ENCODE assay signal across 1 cellular context in the genomic region with DNA sequence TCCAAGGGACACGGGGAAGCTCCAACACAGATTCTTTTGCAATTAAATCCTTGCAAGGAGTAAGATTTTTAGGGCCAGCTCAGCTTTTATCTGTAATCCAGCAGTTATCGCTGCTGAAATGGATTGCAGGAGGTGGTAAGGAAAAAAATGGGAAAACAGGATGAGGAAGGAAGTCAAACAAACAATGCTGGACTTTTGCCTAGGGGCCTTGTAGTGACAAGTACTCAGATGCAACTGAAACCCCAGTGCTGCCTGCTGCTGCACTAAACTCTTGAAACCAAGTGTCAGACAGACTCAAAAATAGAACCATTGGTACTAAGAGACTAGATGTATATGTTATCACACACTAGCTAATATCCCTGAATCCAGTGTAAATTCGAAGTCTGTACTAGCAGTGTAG.
TF ChIP-seq lines count a peak whose summit lies in the region.

No MANE protein-coding gene starts in this region.

TF ChIP-seq in HepG2, 621 proteins besides CTCF, POLR2A, EP300 and RAD21 (continued from another document and continues in another):
- TF ChIP-seq, protein P1, sequence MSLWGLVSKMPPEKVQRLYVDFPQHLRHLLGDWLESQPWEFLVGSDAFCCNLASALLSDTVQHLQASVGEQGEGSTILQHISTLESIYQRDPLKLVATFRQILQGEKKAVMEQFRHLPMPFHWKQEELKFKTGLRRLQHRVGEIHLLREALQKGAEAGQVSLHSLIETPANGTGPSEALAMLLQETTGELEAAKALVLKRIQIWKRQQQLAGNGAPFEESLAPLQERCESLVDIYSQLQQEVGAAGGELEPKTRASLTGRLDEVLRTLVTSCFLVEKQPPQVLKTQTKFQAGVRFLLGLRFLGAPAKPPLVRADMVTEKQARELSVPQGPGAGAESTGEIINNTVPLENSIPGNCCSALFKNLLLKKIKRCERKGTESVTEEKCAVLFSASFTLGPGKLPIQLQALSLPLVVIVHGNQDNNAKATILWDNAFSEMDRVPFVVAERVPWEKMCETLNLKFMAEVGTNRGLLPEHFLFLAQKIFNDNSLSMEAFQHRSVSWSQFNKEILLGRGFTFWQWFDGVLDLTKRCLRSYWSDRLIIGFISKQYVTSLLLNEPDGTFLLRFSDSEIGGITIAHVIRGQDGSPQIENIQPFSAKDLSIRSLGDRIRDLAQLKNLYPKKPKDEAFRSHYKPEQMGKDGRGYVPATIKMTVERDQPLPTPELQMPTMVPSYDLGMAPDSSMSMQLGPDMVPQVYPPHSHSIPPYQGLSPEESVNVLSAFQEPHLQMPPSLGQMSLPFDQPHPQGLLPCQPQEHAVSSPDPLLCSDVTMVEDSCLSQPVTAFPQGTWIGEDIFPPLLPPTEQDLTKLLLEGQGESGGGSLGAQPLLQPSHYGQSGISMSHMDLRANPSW (CRISPR knock-in tag; IDR thresholded peaks at IDR 0.05; ENCODE audit: borderline replicate concordance): no peak
- TF ChIP-seq, protein P2, sequence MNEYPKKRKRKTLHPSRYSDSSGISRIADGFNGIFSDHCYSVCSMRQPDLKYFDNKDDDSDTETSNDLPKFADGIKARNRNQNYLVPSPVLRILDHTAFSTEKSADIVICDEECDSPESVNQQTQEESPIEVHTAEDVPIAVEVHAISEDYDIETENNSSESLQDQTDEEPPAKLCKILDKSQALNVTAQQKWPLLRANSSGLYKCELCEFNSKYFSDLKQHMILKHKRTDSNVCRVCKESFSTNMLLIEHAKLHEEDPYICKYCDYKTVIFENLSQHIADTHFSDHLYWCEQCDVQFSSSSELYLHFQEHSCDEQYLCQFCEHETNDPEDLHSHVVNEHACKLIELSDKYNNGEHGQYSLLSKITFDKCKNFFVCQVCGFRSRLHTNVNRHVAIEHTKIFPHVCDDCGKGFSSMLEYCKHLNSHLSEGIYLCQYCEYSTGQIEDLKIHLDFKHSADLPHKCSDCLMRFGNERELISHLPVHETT (CRISPR knock-in tag; conservative IDR thresholded peaks at IDR 0.05): no peak
- TF ChIP-seq ZNF468 (CRISPR knock-in tag; IDR thresholded peaks at IDR 0.05): no peak
- TF ChIP-seq DMAP1 (CRISPR knock-in tag; IDR thresholded peaks at IDR 0.05): no peak
- TF ChIP-seq ZNF644 (CRISPR knock-in tag; IDR thresholded peaks at IDR 0.05; ENCODE audit: low read depth): no peak
- TF ChIP-seq HOXA5 (CRISPR knock-in tag; IDR thresholded peaks at IDR 0.05): no peak
- no peak for TF ChIP-seq ZBTB20 (CRISPR knock-in tag; IDR thresholded peaks at IDR 0.05; ENCODE audit: borderline replicate concordance, low read depth)
- TF ChIP-seq CREM (IDR thresholded peaks at IDR 0.05): peak; percentile 46; the same call in 1 of the 2 replicates
- TF ChIP-seq CREM (CRISPR knock-in tag; IDR thresholded peaks at IDR 0.05): no peak
- TF ChIP-seq, protein P3, sequence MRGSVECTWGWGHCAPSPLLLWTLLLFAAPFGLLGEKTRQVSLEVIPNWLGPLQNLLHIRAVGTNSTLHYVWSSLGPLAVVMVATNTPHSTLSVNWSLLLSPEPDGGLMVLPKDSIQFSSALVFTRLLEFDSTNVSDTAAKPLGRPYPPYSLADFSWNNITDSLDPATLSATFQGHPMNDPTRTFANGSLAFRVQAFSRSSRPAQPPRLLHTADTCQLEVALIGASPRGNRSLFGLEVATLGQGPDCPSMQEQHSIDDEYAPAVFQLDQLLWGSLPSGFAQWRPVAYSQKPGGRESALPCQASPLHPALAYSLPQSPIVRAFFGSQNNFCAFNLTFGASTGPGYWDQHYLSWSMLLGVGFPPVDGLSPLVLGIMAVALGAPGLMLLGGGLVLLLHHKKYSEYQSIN (CRISPR knock-in tag; IDR thresholded peaks at IDR 0.05; ENCODE audit: borderline replicate concordance): no peak
- 0 out of 2 replicates have a peak, but pooled peaks have one; percentile 24 for TF ChIP-seq RARA (CRISPR knock-in tag; IDR thresholded peaks at IDR 0.05)
- TF ChIP-seq GATAD1 (CRISPR knock-in tag; IDR thresholded peaks at IDR 0.05): no peak
- TF ChIP-seq, protein P4, sequence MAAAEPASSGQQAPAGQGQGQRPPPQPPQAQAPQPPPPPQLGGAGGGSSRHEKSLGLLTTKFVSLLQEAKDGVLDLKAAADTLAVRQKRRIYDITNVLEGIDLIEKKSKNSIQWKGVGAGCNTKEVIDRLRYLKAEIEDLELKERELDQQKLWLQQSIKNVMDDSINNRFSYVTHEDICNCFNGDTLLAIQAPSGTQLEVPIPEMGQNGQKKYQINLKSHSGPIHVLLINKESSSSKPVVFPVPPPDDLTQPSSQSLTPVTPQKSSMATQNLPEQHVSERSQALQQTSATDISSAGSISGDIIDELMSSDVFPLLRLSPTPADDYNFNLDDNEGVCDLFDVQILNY (CRISPR knock-in tag; conservative IDR thresholded peaks at IDR 0.05): no peak
- TF ChIP-seq NR2F1 (CRISPR knock-in tag; IDR thresholded peaks at IDR 0.05): no peak
- peak; percentile 51; the same call in 1 of the 2 replicates for TF ChIP-seq KDM6A (CRISPR knock-in tag; IDR thresholded peaks at IDR 0.05; ENCODE audit: low read depth)
- TF ChIP-seq ZNF260 (CRISPR knock-in tag; IDR thresholded peaks at IDR 0.05; ENCODE audit: borderline replicate concordance, low read depth): no peak
- TF ChIP-seq, protein P5, sequence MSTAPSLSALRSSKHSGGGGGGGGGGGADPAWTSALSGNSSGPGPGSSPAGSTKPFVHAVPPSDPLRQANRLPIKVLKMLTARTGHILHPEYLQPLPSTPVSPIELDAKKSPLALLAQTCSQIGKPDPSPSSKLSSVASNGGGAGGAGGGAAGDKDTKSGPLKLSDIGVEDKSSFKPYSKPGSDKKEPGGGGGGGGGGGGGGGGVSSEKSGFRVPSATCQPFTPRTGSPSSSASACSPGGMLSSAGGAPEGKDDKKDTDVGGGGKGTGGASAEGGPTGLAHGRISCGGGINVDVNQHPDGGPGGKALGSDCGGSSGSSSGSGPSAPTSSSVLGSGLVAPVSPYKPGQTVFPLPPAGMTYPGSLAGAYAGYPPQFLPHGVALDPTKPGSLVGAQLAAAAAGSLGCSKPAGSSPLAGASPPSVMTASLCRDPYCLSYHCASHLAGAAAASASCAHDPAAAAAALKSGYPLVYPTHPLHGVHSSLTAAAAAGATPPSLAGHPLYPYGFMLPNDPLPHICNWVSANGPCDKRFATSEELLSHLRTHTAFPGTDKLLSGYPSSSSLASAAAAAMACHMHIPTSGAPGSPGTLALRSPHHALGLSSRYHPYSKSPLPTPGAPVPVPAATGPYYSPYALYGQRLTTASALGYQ (CRISPR knock-in tag; IDR thresholded peaks at IDR 0.05): peak; percentile 66
- TF ChIP-seq SP140L (CRISPR knock-in tag; IDR thresholded peaks at IDR 0.05; ENCODE audit: borderline replicate concordance): no peak
- no peak for TF ChIP-seq KLF11 (CRISPR knock-in tag; IDR thresholded peaks at IDR 0.05)
- TF ChIP-seq, protein P6, sequence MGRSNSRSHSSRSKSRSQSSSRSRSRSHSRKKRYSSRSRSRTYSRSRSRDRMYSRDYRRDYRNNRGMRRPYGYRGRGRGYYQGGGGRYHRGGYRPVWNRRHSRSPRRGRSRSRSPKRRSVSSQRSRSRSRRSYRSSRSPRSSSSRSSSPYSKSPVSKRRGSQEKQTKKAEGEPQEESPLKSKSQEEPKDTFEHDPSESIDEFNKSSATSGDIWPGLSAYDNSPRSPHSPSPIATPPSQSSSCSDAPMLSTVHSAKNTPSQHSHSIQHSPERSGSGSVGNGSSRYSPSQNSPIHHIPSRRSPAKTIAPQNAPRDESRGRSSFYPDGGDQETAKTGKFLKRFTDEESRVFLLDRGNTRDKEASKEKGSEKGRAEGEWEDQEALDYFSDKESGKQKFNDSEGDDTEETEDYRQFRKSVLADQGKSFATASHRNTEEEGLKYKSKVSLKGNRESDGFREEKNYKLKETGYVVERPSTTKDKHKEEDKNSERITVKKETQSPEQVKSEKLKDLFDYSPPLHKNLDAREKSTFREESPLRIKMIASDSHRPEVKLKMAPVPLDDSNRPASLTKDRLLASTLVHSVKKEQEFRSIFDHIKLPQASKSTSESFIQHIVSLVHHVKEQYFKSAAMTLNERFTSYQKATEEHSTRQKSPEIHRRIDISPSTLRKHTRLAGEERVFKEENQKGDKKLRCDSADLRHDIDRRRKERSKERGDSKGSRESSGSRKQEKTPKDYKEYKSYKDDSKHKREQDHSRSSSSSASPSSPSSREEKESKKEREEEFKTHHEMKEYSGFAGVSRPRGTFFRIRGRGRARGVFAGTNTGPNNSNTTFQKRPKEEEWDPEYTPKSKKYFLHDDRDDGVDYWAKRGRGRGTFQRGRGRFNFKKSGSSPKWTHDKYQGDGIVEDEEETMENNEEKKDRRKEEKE (IDR thresholded peaks at IDR 0.05): no peak
- TF ChIP-seq ZFY (CRISPR knock-in tag; IDR thresholded peaks at IDR 0.05): peak; percentile 24; the same call in 1 of the 2 replicates
- TF ChIP-seq ZNF549 (CRISPR knock-in tag; IDR thresholded peaks at IDR 0.05): no peak
- TF ChIP-seq ERF (CRISPR knock-in tag; IDR thresholded peaks at IDR 0.05): no peak
- TF ChIP-seq, protein P7, sequence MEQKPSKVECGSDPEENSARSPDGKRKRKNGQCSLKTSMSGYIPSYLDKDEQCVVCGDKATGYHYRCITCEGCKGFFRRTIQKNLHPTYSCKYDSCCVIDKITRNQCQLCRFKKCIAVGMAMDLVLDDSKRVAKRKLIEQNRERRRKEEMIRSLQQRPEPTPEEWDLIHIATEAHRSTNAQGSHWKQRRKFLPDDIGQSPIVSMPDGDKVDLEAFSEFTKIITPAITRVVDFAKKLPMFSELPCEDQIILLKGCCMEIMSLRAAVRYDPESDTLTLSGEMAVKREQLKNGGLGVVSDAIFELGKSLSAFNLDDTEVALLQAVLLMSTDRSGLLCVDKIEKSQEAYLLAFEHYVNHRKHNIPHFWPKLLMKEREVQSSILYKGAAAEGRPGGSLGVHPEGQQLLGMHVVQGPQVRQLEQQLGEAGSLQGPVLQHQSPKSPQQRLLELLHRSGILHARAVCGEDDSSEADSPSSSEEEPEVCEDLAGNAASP (CRISPR knock-in tag; IDR thresholded peaks at IDR 0.05; ENCODE audit: borderline replicate concordance): no peak
- TF ChIP-seq MED13 (CRISPR knock-in tag; IDR thresholded peaks at IDR 0.05): no peak
- TF ChIP-seq ZNF775 (CRISPR knock-in tag; IDR thresholded peaks at IDR 0.05; ENCODE audit: borderline replicate concordance): no peak
- TF ChIP-seq, protein P8, sequence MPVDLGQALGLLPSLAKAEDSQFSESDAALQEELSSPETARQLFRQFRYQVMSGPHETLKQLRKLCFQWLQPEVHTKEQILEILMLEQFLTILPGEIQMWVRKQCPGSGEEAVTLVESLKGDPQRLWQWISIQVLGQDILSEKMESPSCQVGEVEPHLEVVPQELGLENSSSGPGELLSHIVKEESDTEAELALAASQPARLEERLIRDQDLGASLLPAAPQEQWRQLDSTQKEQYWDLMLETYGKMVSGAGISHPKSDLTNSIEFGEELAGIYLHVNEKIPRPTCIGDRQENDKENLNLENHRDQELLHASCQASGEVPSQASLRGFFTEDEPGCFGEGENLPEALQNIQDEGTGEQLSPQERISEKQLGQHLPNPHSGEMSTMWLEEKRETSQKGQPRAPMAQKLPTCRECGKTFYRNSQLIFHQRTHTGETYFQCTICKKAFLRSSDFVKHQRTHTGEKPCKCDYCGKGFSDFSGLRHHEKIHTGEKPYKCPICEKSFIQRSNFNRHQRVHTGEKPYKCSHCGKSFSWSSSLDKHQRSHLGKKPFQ (CRISPR knock-in tag; IDR thresholded peaks at IDR 0.05; ENCODE audit: insufficient replicate concordance): no peak
- TF ChIP-seq DPF2 (CRISPR knock-in tag; IDR thresholded peaks at IDR 0.05; ENCODE audit: borderline replicate concordance, low read depth): no peak
- no peak for TF ChIP-seq ATF1 (CRISPR knock-in tag; IDR thresholded peaks at IDR 0.05)
- TF ChIP-seq, protein P9, sequence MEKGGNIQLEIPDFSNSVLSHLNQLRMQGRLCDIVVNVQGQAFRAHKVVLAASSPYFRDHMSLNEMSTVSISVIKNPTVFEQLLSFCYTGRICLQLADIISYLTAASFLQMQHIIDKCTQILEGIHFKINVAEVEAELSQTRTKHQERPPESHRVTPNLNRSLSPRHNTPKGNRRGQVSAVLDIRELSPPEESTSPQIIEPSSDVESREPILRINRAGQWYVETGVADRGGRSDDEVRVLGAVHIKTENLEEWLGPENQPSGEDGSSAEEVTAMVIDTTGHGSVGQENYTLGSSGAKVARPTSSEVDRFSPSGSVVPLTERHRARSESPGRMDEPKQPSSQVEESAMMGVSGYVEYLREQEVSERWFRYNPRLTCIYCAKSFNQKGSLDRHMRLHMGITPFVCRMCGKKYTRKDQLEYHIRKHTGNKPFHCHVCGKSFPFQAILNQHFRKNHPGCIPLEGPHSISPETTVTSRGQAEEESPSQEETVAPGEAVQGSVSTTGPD (CRISPR knock-in tag; IDR thresholded peaks at IDR 0.05): no peak
- TF ChIP-seq, protein P10, sequence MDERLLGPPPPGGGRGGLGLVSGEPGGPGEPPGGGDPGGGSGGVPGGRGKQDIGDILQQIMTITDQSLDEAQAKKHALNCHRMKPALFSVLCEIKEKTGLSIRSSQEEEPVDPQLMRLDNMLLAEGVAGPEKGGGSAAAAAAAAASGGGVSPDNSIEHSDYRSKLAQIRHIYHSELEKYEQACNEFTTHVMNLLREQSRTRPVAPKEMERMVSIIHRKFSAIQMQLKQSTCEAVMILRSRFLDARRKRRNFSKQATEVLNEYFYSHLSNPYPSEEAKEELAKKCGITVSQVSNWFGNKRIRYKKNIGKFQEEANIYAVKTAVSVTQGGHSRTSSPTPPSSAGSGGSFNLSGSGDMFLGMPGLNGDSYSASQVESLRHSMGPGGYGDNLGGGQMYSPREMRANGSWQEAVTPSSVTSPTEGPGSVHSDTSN (CRISPR knock-in tag; IDR thresholded peaks at IDR 0.05): no peak
- TF ChIP-seq ISX (CRISPR knock-in tag; conservative IDR thresholded peaks at IDR 0.05): no peak
- TF ChIP-seq, protein P11, sequence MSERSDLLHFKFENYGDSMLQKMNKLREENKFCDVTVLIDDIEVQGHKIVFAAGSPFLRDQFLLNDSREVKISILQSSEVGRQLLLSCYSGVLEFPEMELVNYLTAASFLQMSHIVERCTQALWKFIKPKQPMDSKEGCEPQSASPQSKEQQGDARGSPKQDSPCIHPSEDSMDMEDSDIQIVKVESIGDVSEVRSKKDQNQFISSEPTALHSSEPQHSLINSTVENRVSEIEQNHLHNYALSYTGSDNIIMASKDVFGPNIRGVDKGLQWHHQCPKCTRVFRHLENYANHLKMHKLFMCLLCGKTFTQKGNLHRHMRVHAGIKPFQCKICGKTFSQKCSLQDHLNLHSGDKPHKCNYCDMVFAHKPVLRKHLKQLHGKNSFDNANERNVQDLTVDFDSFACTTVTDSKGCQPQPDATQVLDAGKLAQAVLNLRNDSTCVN (CRISPR knock-in tag; IDR thresholded peaks at IDR 0.05; ENCODE audit: borderline replicate concordance): no peak
- no peak; the same call in 1 of the 2 replicates for TF ChIP-seq SAP130 (CRISPR knock-in tag; IDR thresholded peaks at IDR 0.05; ENCODE audit: low read depth)
- 0 out of 2 replicates have a peak, but pooled peaks have one; percentile 42 for TF ChIP-seq SIX1 (CRISPR knock-in tag; IDR thresholded peaks at IDR 0.05; ENCODE audit: borderline replicate concordance)
- TF ChIP-seq ELF4 (CRISPR knock-in tag; IDR thresholded peaks at IDR 0.05; ENCODE audit: borderline replicate concordance): no peak
- peak; percentile 73; the same call in 1 of the 2 replicates for TF ChIP-seq SOX5 (CRISPR knock-in tag; IDR thresholded peaks at IDR 0.05; ENCODE audit: borderline replicate concordance)
- TF ChIP-seq, protein P12, sequence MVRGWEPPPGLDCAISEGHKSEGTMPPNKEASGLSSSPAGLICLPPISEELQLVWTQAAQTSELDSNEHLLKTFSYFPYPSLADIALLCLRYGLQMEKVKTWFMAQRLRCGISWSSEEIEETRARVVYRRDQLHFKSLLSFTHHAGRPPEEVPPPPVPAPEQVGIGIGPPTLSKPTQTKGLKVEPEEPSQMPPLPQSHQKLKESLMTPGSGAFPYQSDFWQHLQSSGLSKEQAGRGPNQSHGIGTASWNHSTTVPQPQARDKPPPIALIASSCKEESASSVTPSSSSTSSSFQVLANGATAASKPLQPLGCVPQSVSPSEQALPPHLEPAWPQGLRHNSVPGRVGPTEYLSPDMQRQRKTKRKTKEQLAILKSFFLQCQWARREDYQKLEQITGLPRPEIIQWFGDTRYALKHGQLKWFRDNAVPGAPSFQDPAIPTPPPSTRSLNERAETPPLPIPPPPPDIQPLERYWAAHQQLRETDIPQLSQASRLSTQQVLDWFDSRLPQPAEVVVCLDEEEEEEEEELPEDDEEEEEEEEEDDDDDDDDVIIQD (CRISPR knock-in tag; IDR thresholded peaks at IDR 0.05; ENCODE audit: low read depth): 0 out of 2 replicates have a peak, but pooled peaks have one; percentile 46
